Comparison of ENCODE assay signal across 17 cellular contexts in the genomic region with DNA sequence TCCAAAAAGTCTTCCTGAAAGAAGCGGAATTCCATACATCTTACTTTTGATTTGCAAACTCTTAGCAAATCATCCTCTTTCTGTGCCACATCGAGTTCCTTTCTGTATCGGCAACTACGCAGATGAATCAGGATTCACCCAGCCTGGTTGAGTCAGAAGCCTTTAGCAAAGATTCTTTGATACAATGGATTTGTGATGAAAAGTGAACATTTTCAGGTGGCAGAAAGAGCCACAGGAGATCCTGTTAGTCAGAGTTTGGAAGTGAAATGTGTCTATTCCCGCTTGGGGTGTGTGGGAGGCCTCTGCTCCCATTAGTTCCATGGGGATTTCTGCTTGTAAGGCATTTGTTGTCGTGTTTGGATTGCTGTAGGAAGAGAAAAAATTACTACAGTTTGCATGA.
"Had no signal": no experiment of that assay in that cellular context is flagged by ENCODE, and none has a peak within 500 bp of the region (broad histone marks: within the 10 kb centered on the region; RNA-seq: fewer than 3 reads in every experiment).

No MANE protein-coding gene starts in this region.

- H3K4me1 ChIP-seq: body of pancreas, prostate gland, suprapubic skin, upper lobe of right lung had no signal

- ATAC-seq: body of pancreas; effector memory CD8-positive, alpha-beta T cell; left ventricle myocardium superior; SK-N-SH treated with all-trans-retinoic acid at 6 μM for 48 hours; upper lobe of right lung had no signal

- H3K36me3 ChIP-seq: prostate gland, sigmoid colon, suprapubic skin, upper lobe of right lung had no signal

- H3K4me3 ChIP-seq: body of pancreas, prostate gland, sigmoid colon, suprapubic skin, upper lobe of right lung had no signal

- H3K27me3 ChIP-seq: body of pancreas, sigmoid colon, suprapubic skin, upper lobe of right lung had no signal

- H3K27ac ChIP-seq: body of pancreas, prostate gland, sigmoid colon, suprapubic skin, upper lobe of right lung had no signal

- H3K9me3 ChIP-seq: body of pancreas, prostate gland, sigmoid colon, suprapubic skin, upper lobe of right lung had no signal

- DNase-seq: activated CD4-positive, CD25-positive, alpha-beta regulatory T cell; activated naive CD4-positive, alpha-beta T cell treated with anti-CD3 and anti-CD28 coated beads, Interleukin-2, amount 10 ng/mL, durations not matched to agents 7 days and 5 days; body of pancreas; effector memory CD8-positive, alpha-beta T cell; erythroblast; glutamatergic neuron; islet precursor cell; left ventricle myocardium superior; naive B cell; occipital lobe; sigmoid colon; stimulated activated CD4-positive, alpha-beta T cell treated with anti-CD3 and anti-CD28 coated beads, Interleukin-2, amount 100 ng/mL, for 48 hours; stimulated activated naive CD4-positive, alpha-beta T cell treated with Interleukin-2 at 50 U/mL for 16 hours; upper lobe of right lung had no signal
